24 cellular contexts compared by ENCODE assay signal in the genomic region with DNA sequence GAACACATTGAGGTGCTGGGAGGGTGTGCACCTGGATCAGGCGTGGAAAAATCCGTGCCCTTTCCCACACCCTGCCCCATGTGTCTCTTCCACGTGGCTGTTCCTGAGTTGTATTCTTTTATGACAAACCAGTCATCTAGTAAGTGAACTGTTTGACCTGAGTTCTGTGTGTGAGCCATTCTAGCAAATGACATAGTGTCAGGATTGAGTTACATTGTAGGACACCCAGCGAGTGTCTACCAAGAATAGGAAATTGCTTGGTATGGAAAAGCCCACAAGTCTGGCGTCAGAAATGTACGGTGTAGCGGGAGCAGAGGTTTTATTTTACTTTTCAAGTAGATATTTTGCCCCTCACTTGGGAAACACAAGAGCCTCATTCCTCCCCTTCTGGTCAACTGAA. TPM values are rescaled to one million over a fixed set of nuclear protein-coding genes. Genes with fewer than 3 reads are reported as not detected.
DNase-seq lines count a peak whose midpoint lies in the region; ATAC-seq and TF ChIP-seq lines count a peak whose summit lies in the region.
"Had no signal": no experiment of that assay in that cellular context is flagged by ENCODE, and none has a peak within 500 bp of the region (broad histone marks: within the 10 kb centered on the region; RNA-seq: fewer than 3 reads in every experiment).

No MANE protein-coding gene starts in this region.

- ATAC-seq in lower lobe of right lung (no peak), psoas muscle (peak in 3 of 4 donors; percentile 21 to 66 (median 61)), upper lobe of right lung (no peak), GM18870 (IDR thresholded peaks at IDR 0.05; ENCODE audit: unreplicated experiment) (no peak)
- no peak for ATAC-seq in activated T-helper 17 cell treated with anti-CD3 and anti-CD28 coated beads, Interleukin-2, amount 50 U/mL, for 72 hours (replicated peaks)

- no peak overlapping the region for H3K27ac Mint-ChIP-seq in activated T-helper 17 cell treated with anti-CD3 and anti-CD28 coated beads, Interleukin-2, amount 50 U/mL, for 72 hours
- H3K27ac Mint-ChIP-seq: CD4-positive, alpha-beta memory T cell had no signal

- H3K4me1 ChIP-seq in adrenal gland (replicated peaks in 1 of 2) (peaks cover 5 to 24% of the 10 kb centered on the region in 2 donors), lower lobe of right lung (no peaks in the 10 kb centered on the region), psoas muscle (no peaks in the 10 kb centered on the region), upper lobe of right lung (no peaks in the 10 kb centered on the region)

- no peak overlapping the region for H3K4me3 Mint-ChIP-seq in activated T-helper 17 cell treated with anti-CD3 and anti-CD28 coated beads, Interleukin-2, amount 50 U/mL, for 72 hours
- H3K4me3 Mint-ChIP-seq: CD4-positive, alpha-beta memory T cell had no signal

- TF ChIP-seq POLR2A in adrenal gland (IDR thresholded peaks at IDR 0.05): no peak

- H3K27me3 Mint-ChIP-seq in activated T-helper 17 cell treated with anti-CD3 and anti-CD28 coated beads, Interleukin-2, amount 50 U/mL, for 72 hours: no peaks in the 10 kb centered on the region
- H3K27me3 Mint-ChIP-seq: CD4-positive, alpha-beta memory T cell had no signal

- H3K27me3 ChIP-seq in adrenal gland (no peaks in the 10 kb centered on the region), lower lobe of right lung (ENCODE audit: low read depth) (no peaks in the 10 kb centered on the region), psoas muscle (ENCODE audit: insufficient read depth in 3 of 3, low read length in 2 of 3) (no peaks in the 10 kb centered on the region), upper lobe of right lung (no peaks in the 10 kb centered on the region)

- H3K36me3 ChIP-seq in adrenal gland (replicated peaks in 1 of 2): no peaks in the 10 kb centered on the region
- H3K36me3 ChIP-seq in lower lobe of right lung: no peaks in the 10 kb centered on the region
- peaks cover 0 to 7% of the 10 kb centered on the region in 2 donors for H3K36me3 ChIP-seq in psoas muscle (ENCODE audit: insufficient read depth in 1 of 2, low read depth in 1 of 2)
- no peaks in the 10 kb centered on the region for H3K36me3 ChIP-seq in upper lobe of right lung

- intact Hi-C loops in adrenal gland (cut with DNase I): no loop called here
- intact Hi-C loops in lower lobe of right lung (cut with DNase I): no loop called here
- intact Hi-C loops in psoas muscle (cut with DNase I): no loop called here
- intact Hi-C loops in upper lobe of right lung (cut with DNase I): no loop called here

- 94 to 98% (median 98%) methylated on average over 7 of the region's 7 CpGs for WGBS in adrenal gland, 4 donors
- 77 to 88% (median 85%) methylated on average over 7 of the region's 7 CpGs for WGBS in psoas muscle, 3 donors

- no peak for TF ChIP-seq CTCF in adrenal gland (IDR thresholded peaks at IDR 0.05)
- TF ChIP-seq CTCF in lower lobe of right lung (IDR thresholded peaks at IDR 0.05): no peak
- no peak for TF ChIP-seq CTCF in psoas muscle (IDR thresholded peaks at IDR 0.05)
- no peak for TF ChIP-seq CTCF in upper lobe of right lung (IDR thresholded peaks at IDR 0.05)

- DNase-seq in adrenal gland (no peak), lower lobe of right lung (no peak), psoas muscle (no peak), upper lobe of right lung (no peak), ureter (ENCODE audit: low spot score) (no peak), NCI-H226 (no peak)
- DNase-seq: C1 segment of cervical spinal cord; Calu3; CD4-positive, alpha-beta memory T cell; COR-L47; DMS53; DMS79 treated with DMSO at 0.1 percent for 48 hours; GF-D8; GM23248; H7; HCEC 1CT had no signal

- no peak overlapping the region for H3K4me3 ChIP-seq in adrenal gland
- no peak overlapping the region for H3K4me3 ChIP-seq in lower lobe of right lung
- H3K4me3 ChIP-seq in psoas muscle: no peak overlapping the region
- no peak overlapping the region for H3K4me3 ChIP-seq in upper lobe of right lung
- H3K4me3 ChIP-seq: GM23248 had no signal

- no peaks in the 10 kb centered on the region for H3K4me1 Mint-ChIP-seq in activated T-helper 17 cell treated with anti-CD3 and anti-CD28 coated beads, Interleukin-2, amount 50 U/mL, for 72 hours
- H3K4me1 Mint-ChIP-seq: CD4-positive, alpha-beta memory T cell had no signal

- H3K9me3 Mint-ChIP-seq in activated T-helper 17 cell treated with anti-CD3 and anti-CD28 coated beads, Interleukin-2, amount 50 U/mL, for 72 hours: no peaks in the 10 kb centered on the region
- H3K9me3 Mint-ChIP-seq: CD4-positive, alpha-beta memory T cell had no signal

- H3K27ac ChIP-seq in adrenal gland (peak overlapping the region in 3 of 5 donors; percentile 76 to 90 (median 77)), lower lobe of right lung (peak overlapping the region; percentile 24), psoas muscle (no peak overlapping the region), upper lobe of right lung (peak overlapping the region; percentile 26)
- H3K27ac ChIP-seq: GM23248 had no signal

- peaks cover 12% of the 10 kb centered on the region for H3K36me3 Mint-ChIP-seq in activated T-helper 17 cell treated with anti-CD3 and anti-CD28 coated beads, Interleukin-2, amount 50 U/mL, for 72 hours (ENCODE audit: low read depth)

- H3K9me3 ChIP-seq in adrenal gland (replicated peaks in 1 of 3): no peaks in the 10 kb centered on the region
- H3K9me3 ChIP-seq in lower lobe of right lung: no peaks in the 10 kb centered on the region
- H3K9me3 ChIP-seq in psoas muscle: no peaks in the 10 kb centered on the region
- no peaks in the 10 kb centered on the region for H3K9me3 ChIP-seq in upper lobe of right lung

RNA-seq across cellular contexts. Expression of a gene that starts 1.2 kb away (rescaled TPM):
- 100 to 1,000 TPM in 4 of 8 donors, 10 to 100 TPM in 4; 50.3 to 612 (median 105) TPM for total RNA-seq in adrenal gland
- polyA plus RNA-seq in adrenal gland: 100 to 1,000 TPM in 1 of 3 donors, 10 to 100 TPM in 2; 13.4 to 491 (median 68.6) TPM
- total RNA-seq in lower lobe of right lung: not detected
- under 1 TPM in 2 of 4 donors, not detected in 2; 0.23 to 0.37 TPM for total RNA-seq in psoas muscle
- 1 to 10 TPM in 1 of 3 donors, under 1 TPM in 2; 0.16 to 3.1 (median 0.41) TPM for polyA plus RNA-seq in psoas muscle
- 0.46 TPM for total RNA-seq in upper lobe of right lung
- total RNA-seq in ureter: not detected
- total RNA-seq in activated T-helper 17 cell treated with anti-CD3 and anti-CD28 coated beads, Interleukin-2, amount 50 U/mL, for 72 hours: not detected
- total RNA-seq: A172; A673; Calu3; CD4-positive, alpha-beta memory T cell; Daoy; G401; GM23248; H1; H7 had no signal
- polyA plus RNA-seq: BJ; CD4-positive, alpha-beta memory T cell; GM23248; H1 had no signal

RNA-seq across cellular contexts. Expression of a gene that starts 18.6 kb away (rescaled TPM):
- total RNA-seq in adrenal gland (10 to 100 TPM in 1 of 8 donors, 1 to 10 TPM in 7; 3.4 to 11.8 (median 8.9) TPM), lower lobe of right lung (4.7 TPM), psoas muscle (1 to 10 TPM in 3 of 4 donors, under 1 TPM in 1; 0.92 to 2.2 (median 1.4) TPM), upper lobe of right lung (4.0 TPM), ureter (7.6 TPM)
- polyA plus RNA-seq in adrenal gland (1 to 10 TPM; 5.4 to 8.1 (median 5.4) TPM), psoas muscle (1 to 10 TPM; 1.2 to 4.7 (median 3.6) TPM)
- total RNA-seq in activated T-helper 17 cell treated with anti-CD3 and anti-CD28 coated beads, Interleukin-2, amount 50 U/mL, for 72 hours: 10 to 100 TPM; 15.3 to 22.4 TPM

Comparison
In these comparisons a context has a peak if more than half of its experiments do, and no peak if none do; other contexts are left out.
1. ATAC-seq: peak in psoas muscle (3 of 4); none in lower lobe of right lung (0 of 2), upper lobe of right lung (single experiment), GM18870 (single experiment) and activated T-helper 17 cell treated with anti-CD3 and anti-CD28 coated beads, Interleukin-2, amount 50 U/mL, for 72 hours (single experiment).
2. RNA of a gene that starts 1.2 kb away (total RNA-seq): 50.3 to 612 TPM in adrenal gland; 0.46 TPM in upper lobe of right lung (single experiment), 0.23 to 0.37 TPM in psoas muscle, not detected in ureter (single experiment), not detected in lower lobe of right lung (single experiment) and not detected in activated T-helper 17 cell treated with anti-CD3 and anti-CD28 coated beads, Interleukin-2, amount 50 U/mL, for 72 hours; every median in the first group is over 10 times any median in the second.